In genomic region chr12:6953417-6954315, GRCh38 we compare ENCODE assay signal across 1 cellular context.
TF ChIP-seq lines count a peak whose summit lies in the region.

No MANE protein-coding gene starts in this region.

TF ChIP-seq in IMR-90, 13 proteins besides CTCF, POLR2A, EP300 and RAD21:
- TF ChIP-seq SMC3 (IDR thresholded peaks at IDR 0.05; ENCODE audit: low read depth, low read length) (no peak), RCOR1 (IDR thresholded peaks at IDR 0.05; ENCODE audit: insufficient replicate concordance, low read length) (no peak), USF2 (IDR thresholded peaks at IDR 0.05; ENCODE audit: low read depth, low read length) (peak; percentile 73)
